In the genomic region with DNA sequence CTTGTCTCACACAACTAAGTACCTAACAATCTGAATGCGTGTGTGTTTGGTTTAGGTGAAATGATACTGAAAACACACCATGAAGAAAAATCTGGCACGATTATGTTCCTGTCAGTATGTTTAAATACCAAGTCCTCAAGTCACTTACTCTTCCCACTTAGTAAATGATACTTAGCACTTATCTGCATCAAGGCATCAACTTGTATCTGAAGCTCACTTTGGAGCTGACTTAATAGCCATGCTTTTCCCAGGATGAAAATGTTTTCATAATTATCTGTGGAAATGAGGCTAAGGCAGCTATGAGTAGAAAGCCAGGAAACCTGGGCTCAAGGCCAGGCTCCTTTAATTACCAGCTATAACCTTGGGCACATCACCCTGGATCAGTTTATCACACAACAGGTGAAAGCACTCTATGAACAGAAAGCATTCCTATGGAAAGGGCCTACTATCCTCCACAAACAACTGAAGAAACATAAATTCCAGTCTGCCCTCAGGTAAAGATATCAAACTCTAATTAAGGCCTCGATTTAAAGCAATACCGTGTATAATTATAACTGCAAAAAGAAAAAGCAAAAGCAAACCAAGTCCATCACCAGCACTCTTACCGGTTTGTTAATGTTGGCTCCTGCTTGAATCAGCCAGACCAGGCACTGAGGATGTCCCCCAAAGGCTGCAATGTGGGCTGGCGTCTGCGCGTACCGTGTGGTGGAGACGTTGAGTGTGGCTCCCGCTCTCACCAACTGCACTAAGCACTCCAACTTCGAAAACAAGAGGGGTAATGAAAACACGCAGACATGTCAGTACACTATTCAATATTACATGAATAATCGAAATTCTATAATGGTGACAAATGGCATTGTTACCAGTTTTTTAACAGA, we compare ENCODE assay signal across 15 cellular contexts. TPM values are rescaled to one million over a fixed set of nuclear protein-coding genes. Genes with fewer than 3 reads are reported as not detected.
DNase-seq lines count a peak whose midpoint lies in the region; TF ChIP-seq lines count a peak whose summit lies in the region.
"Had no signal": no experiment of that assay in that cellular context is flagged by ENCODE, and none has a peak within 500 bp of the region (broad histone marks: within the 10 kb centered on the region; RNA-seq: fewer than 3 reads in every experiment).

No MANE protein-coding gene starts in this region.

- H3K27me3 Mint-ChIP-seq in brain, result peaks cover 11% of the 10 kb centered on the region
- H3K27me3 Mint-ChIP-seq in osteocyte (ENCODE audit: unreplicated experiment), result no peaks in the 10 kb centered on the region
- H3K27me3 Mint-ChIP-seq: dendritic cell treated with granulocyte-macrophage colony-stimulating factor and Interleukin-4, amounts not matched to agents 40 ng/mL and 50 ng/mL, for 4 days had no signal

- TF ChIP-seq CTCF in NB4 (IDR thresholded peaks at IDR 0.05; ENCODE audit: low read depth, low read length), result no peak
- TF ChIP-seq CTCF in brain (conservative IDR thresholded peaks at IDR 0.05), result no peak
- no peak for TF ChIP-seq CTCF in osteocyte (IDR thresholded peaks at IDR 0.05)

- H3K36me3 Mint-ChIP-seq in brain (peaks cover 42% of the 10 kb centered on the region), osteocyte (ENCODE audit: unreplicated experiment) (peaks cover 38% of the 10 kb centered on the region)

- DNase-seq in NB4 (ENCODE audit: low read depth) (no peak), osteocyte (ENCODE audit: extremely low spot score, unreplicated experiment) (no peak), T-helper 1 cell (no peak), 8988T (no peak), cerebellum (ENCODE audit: low spot score) (no peak)
- DNase-seq: activated CD4-positive, alpha-beta T cell treated with anti-CD3 and anti-CD28 coated beads for 1 hour; amniotic stem cell; NCI-H446; posterior cingulate gyrus; stimulated activated CD4-positive, alpha-beta T cell treated with anti-CD3 and anti-CD28 coated beads, Interleukin-2, amount 100 ng/mL, for 24 hours; upper lobe of right lung had no signal

- H3K9me3 ChIP-seq in ES-I3 (ENCODE audit: control insufficient read depth, insufficient read depth, low read length), result no peaks in the 10 kb centered on the region
- H3K9me3 ChIP-seq: BLaER1, upper lobe of right lung had no signal

- TF ChIP-seq POLR2A in NB4 (IDR thresholded peaks at IDR 0.05; ENCODE audit: extremely low read depth, insufficient read length), result no peak

- H3K4me3 Mint-ChIP-seq in brain (peak overlapping the region; percentile 16 to 93 (median 49)), osteocyte (ENCODE audit: unreplicated experiment) (peak overlapping the region; percentile 12)
- H3K4me3 Mint-ChIP-seq: dendritic cell treated with granulocyte-macrophage colony-stimulating factor and Interleukin-4, amounts not matched to agents 40 ng/mL and 50 ng/mL, for 4 days had no signal

- H3K27ac Mint-ChIP-seq in brain, result peak overlapping the region in 2 of 5 experiments; percentile 14 to 72
- H3K27ac Mint-ChIP-seq in osteocyte (ENCODE audit: unreplicated experiment), result no peak overlapping the region
- H3K27ac Mint-ChIP-seq: dendritic cell treated with granulocyte-macrophage colony-stimulating factor and Interleukin-4, amounts not matched to agents 40 ng/mL and 50 ng/mL, for 4 days had no signal

- peaks cover 54% of the 10 kb centered on the region for H3K4me1 ChIP-seq in ES-I3 (ENCODE audit: insufficient read depth, low read length)

- H3K4me3 ChIP-seq in NB4 (ENCODE audit: low read depth, low read length), result peak overlapping the region; percentile 4
- H3K4me3 ChIP-seq: BLaER1, upper lobe of right lung had no signal

- H3K4me1 Mint-ChIP-seq in brain, result peaks cover 84% of the 10 kb centered on the region
- H3K4me1 Mint-ChIP-seq in osteocyte (ENCODE audit: unreplicated experiment), result peaks cover 65% of the 10 kb centered on the region

- 0 out of 2 replicates have a peak overlapping the region, but pooled peaks have one; percentile 8 for H3K9ac ChIP-seq in ES-I3 (ENCODE audit: low read depth, low read length)
- H3K9ac ChIP-seq: BLaER1 had no signal

- peaks cover 22% of the 10 kb centered on the region; the same call in 1 of the 2 replicates for H3K36me3 ChIP-seq in ES-I3 (ENCODE audit: insufficient read depth, low read length)

- no peaks in the 10 kb centered on the region for H3K9me3 Mint-ChIP-seq in brain
- no peaks in the 10 kb centered on the region for H3K9me3 Mint-ChIP-seq in osteocyte (ENCODE audit: unreplicated experiment)
- H3K9me3 Mint-ChIP-seq: dendritic cell treated with granulocyte-macrophage colony-stimulating factor and Interleukin-4, amounts not matched to agents 40 ng/mL and 50 ng/mL, for 4 days had no signal

RNA-seq across cellular contexts. Expression of gene ANKRD10, which starts 4.6 kb away (rescaled TPM):
- polyA plus RNA-seq in brain (ENCODE audit: insufficient read depth, low read depth, low replicate concordance), result 52.5 TPM
- total RNA-seq in osteocyte, result 248 and 257 TPM in 2 replicates
- total RNA-seq in cerebellum, result 253 TPM
